Comparison of ENCODE assay signal across 1 cellular context in the genomic region with DNA sequence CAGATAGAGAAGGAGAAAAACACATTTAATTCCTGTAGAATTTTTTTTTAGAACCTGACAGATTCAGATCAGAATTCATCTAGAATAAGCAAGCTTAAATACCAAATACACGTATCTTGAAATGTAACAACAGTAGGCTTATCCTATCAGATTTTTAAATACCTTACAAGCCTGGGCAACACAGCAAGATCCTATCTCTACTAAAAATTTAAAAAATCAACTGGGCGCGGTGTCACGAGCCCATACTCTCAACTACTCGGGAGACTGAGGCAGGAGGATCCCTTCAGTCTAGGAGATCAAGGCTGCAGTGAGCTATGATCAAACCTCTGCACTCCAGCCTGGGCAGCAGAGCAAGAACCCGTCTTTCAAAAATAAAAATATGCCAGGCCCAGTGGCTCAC.
TF ChIP-seq lines count a peak whose summit lies in the region.

No MANE protein-coding gene starts in this region.

TF ChIP-seq in HepG2, 621 proteins besides CTCF, POLR2A, EP300 and RAD21:
- TF ChIP-seq HNRNPLL (IDR thresholded peaks at IDR 0.05; ENCODE audit: low read depth, low read length, poor library complexity, severe bottlenecking), result no peak
- peak; percentile 62; the same call in 1 of the 2 replicates for TF ChIP-seq ZNF121 (CRISPR knock-in tag; IDR thresholded peaks at IDR 0.05)
